17 cellular contexts compared by ENCODE assay signal in genomic region chr4:3313556-3314228, GRCh38. TPM values are rescaled to one million over a fixed set of nuclear protein-coding genes. Genes with fewer than 3 reads are reported as not detected.
A peak's percentile ranks its signal among the peaks of the same experiment; 100 is the strongest.
DNase-seq lines count a peak whose midpoint lies in the region; ATAC-seq and TF ChIP-seq lines count a peak whose summit lies in the region.
"Had no signal": no experiment of that assay in that cellular context is flagged by ENCODE, and none has a peak within 500 bp of the region (broad histone marks: within the 10 kb centered on the region; RNA-seq: fewer than 3 reads in every experiment).

No MANE protein-coding gene starts in this region.

- TF ChIP-seq POLR2A in esophagus squamous epithelium (IDR thresholded peaks at IDR 0.05) (no peak), tibial nerve (IDR thresholded peaks at IDR 0.05) (no peak)

- H3K4me1 ChIP-seq in lower lobe of right lung (no peaks in the 10 kb centered on the region), esophagus squamous epithelium (peaks cover 0 to 19% (median 5%) of the 10 kb centered on the region in 3 donors), tibial nerve (peaks cover 0 to under 1% (median 0%) of the 10 kb centered on the region in 4 donors)
- H3K4me1 ChIP-seq: testis had no signal

- H3K27me3 Mint-ChIP-seq in activated T-cell treated with anti-CD3 and anti-CD28 coated beads, Interleukin-2, amount 50 U/mL, for 24 hours: no peaks in the 10 kb centered on the region
- H3K27me3 Mint-ChIP-seq in activated CD8-positive, alpha-beta memory T cell treated with anti-CD3 and anti-CD28 coated beads, Interleukin-2, amount 10 ng/mL, durations not matched to agents 7 days and 5 days: peaks cover 2% of the 10 kb centered on the region
- no peaks in the 10 kb centered on the region for H3K27me3 Mint-ChIP-seq in type B pancreatic cell

- no peak for TF ChIP-seq CTCF in lower lobe of right lung (IDR thresholded peaks at IDR 0.05)
- no peak for TF ChIP-seq CTCF in type B pancreatic cell (conservative IDR thresholded peaks at IDR 0.05)
- no peak for TF ChIP-seq CTCF in esophagus squamous epithelium (IDR thresholded peaks at IDR 0.05)
- no peak for TF ChIP-seq CTCF in tibial nerve (IDR thresholded peaks at IDR 0.05)

- H3K36me3 ChIP-seq in lower lobe of right lung: peaks cover 25% of the 10 kb centered on the region
- H3K36me3 ChIP-seq in esophagus squamous epithelium: peaks cover 6 to 39% (median 9%) of the 10 kb centered on the region in 3 donors
- peaks cover 0 to 33% (median 0%) of the 10 kb centered on the region in 3 donors for H3K36me3 ChIP-seq in tibial nerve

- H3K4me3 ChIP-seq in lower lobe of right lung (no peak overlapping the region), esophagus squamous epithelium (no peak overlapping the region), tibial nerve (no peak overlapping the region)
- H3K4me3 ChIP-seq: heart left ventricle, testis had no signal

- no peak overlapping the region for H3K27ac Mint-ChIP-seq in activated T-cell treated with anti-CD3 and anti-CD28 coated beads, Interleukin-2, amount 50 U/mL, for 24 hours
- no peak overlapping the region for H3K27ac Mint-ChIP-seq in activated CD8-positive, alpha-beta memory T cell treated with anti-CD3 and anti-CD28 coated beads, Interleukin-2, amount 10 ng/mL, durations not matched to agents 7 days and 5 days
- no peak overlapping the region for H3K27ac Mint-ChIP-seq in type B pancreatic cell
- H3K27ac Mint-ChIP-seq: natural killer cell had no signal

- no peak overlapping the region for H3K27ac ChIP-seq in lower lobe of right lung
- H3K27ac ChIP-seq in esophagus squamous epithelium: no peak overlapping the region
- H3K27ac ChIP-seq in tibial nerve: no peak overlapping the region
- H3K27ac ChIP-seq: heart left ventricle, testis had no signal

- intact Hi-C loops in lower lobe of right lung (cut with DNase I): no loop called here
- intact Hi-C loops in esophagus squamous epithelium (cut with DNase I): no loop called here

- no peaks in the 10 kb centered on the region for H3K9me3 ChIP-seq in lower lobe of right lung
- H3K9me3 ChIP-seq in esophagus squamous epithelium: no peaks in the 10 kb centered on the region
- H3K9me3 ChIP-seq in tibial nerve: no peaks in the 10 kb centered on the region
- H3K9me3 ChIP-seq: heart left ventricle, testis had no signal

- ATAC-seq in activated CD8-positive, alpha-beta memory T cell treated with anti-CD3 and anti-CD28 coated beads, Interleukin-2, amount 10 ng/mL, durations not matched to agents 7 days and 5 days: no peak
- ATAC-seq in lower lobe of right lung: no peak
- ATAC-seq: heart left ventricle, natural killer cell had no signal

- no peaks in the 10 kb centered on the region for H3K4me1 Mint-ChIP-seq in activated T-cell treated with anti-CD3 and anti-CD28 coated beads, Interleukin-2, amount 50 U/mL, for 24 hours (ENCODE audit: low read depth)
- no peaks in the 10 kb centered on the region for H3K4me1 Mint-ChIP-seq in activated CD8-positive, alpha-beta memory T cell treated with anti-CD3 and anti-CD28 coated beads, Interleukin-2, amount 10 ng/mL, durations not matched to agents 7 days and 5 days
- peaks cover 10% of the 10 kb centered on the region for H3K4me1 Mint-ChIP-seq in type B pancreatic cell (ENCODE audit: unreplicated experiment)

- CTCF ChIA-PET in activated CD8-positive, alpha-beta memory T cell treated with anti-CD3 and anti-CD28 coated beads, Interleukin-2, amount 10 ng/mL, durations not matched to agents 7 days and 5 days (lab: Charles Lee): no interaction called here

- TF ChIP-seq EP300 in tibial nerve (IDR thresholded peaks at IDR 0.05): no peak

- DNase-seq in activated T-cell treated with anti-CD3 and anti-CD28 coated beads, Interleukin-2, amount 50 U/mL, for 24 hours: peak; percentile 7
- no peak for DNase-seq in activated T-cell treated with anti-CD3 and anti-CD28 coated beads, Interleukin-2, amount 50 U/mL, for 1 hour
- DNase-seq in activated CD8-positive, alpha-beta memory T cell treated with anti-CD3 and anti-CD28 coated beads, Interleukin-2, amount 10 ng/mL, durations not matched to agents 7 days and 5 days: peak; percentile 30
- DNase-seq in lower lobe of right lung (peak; percentile 32), type B pancreatic cell (ENCODE audit: extremely low spot score, unreplicated experiment) (peak; percentile 56), anterior cingulate cortex (lab: John Stamatoyannopoulos, UW) (no peak), esophagus squamous epithelium (lab: John Stamatoyannopoulos, UW) (no peak), tibial nerve (ENCODE audit: low spot score in 2 of 2) (no peak)
- DNase-seq: DMS79 treated with DMSO at 0.1 percent for 48 hours, midbrain, MM.1S, natural killer cell, NCI-H187, NCI-H748 treated with DMSO at 0.1 percent for 48 hours, SHP77 treated with DMSO at 0.1 percent for 48 hours, testis had no signal

- WGBS in esophagus squamous epithelium, 2 donors: 82 to 94% methylated on average over 12 to 16 of the region's 16 CpGs
- 88 to 92% methylated on average over 16 of the region's 16 CpGs for WGBS in tibial nerve, 2 donors

- no peaks in the 10 kb centered on the region for H3K27me3 ChIP-seq in lower lobe of right lung (ENCODE audit: low read depth)
- H3K27me3 ChIP-seq in esophagus squamous epithelium: no peaks in the 10 kb centered on the region
- no peaks in the 10 kb centered on the region for H3K27me3 ChIP-seq in tibial nerve
- H3K27me3 ChIP-seq: heart left ventricle, testis had no signal

- no peak overlapping the region for H3K4me3 Mint-ChIP-seq in activated T-cell treated with anti-CD3 and anti-CD28 coated beads, Interleukin-2, amount 50 U/mL, for 24 hours
- H3K4me3 Mint-ChIP-seq in activated CD8-positive, alpha-beta memory T cell treated with anti-CD3 and anti-CD28 coated beads, Interleukin-2, amount 10 ng/mL, durations not matched to agents 7 days and 5 days: no peak overlapping the region
- H3K4me3 Mint-ChIP-seq in type B pancreatic cell: no peak overlapping the region
- H3K4me3 Mint-ChIP-seq: natural killer cell had no signal

- no peaks in the 10 kb centered on the region for H3K9me3 Mint-ChIP-seq in activated T-cell treated with anti-CD3 and anti-CD28 coated beads, Interleukin-2, amount 50 U/mL, for 24 hours
- H3K9me3 Mint-ChIP-seq in activated CD8-positive, alpha-beta memory T cell treated with anti-CD3 and anti-CD28 coated beads, Interleukin-2, amount 10 ng/mL, durations not matched to agents 7 days and 5 days (ENCODE audit: low read depth): no peaks in the 10 kb centered on the region
- H3K9me3 Mint-ChIP-seq in type B pancreatic cell: no peaks in the 10 kb centered on the region
- H3K9me3 Mint-ChIP-seq: natural killer cell had no signal

- peaks cover 10% of the 10 kb centered on the region for H3K36me3 Mint-ChIP-seq in activated T-cell treated with anti-CD3 and anti-CD28 coated beads, Interleukin-2, amount 50 U/mL, for 24 hours (ENCODE audit: low read depth)
- H3K36me3 Mint-ChIP-seq in activated CD8-positive, alpha-beta memory T cell treated with anti-CD3 and anti-CD28 coated beads, Interleukin-2, amount 10 ng/mL, durations not matched to agents 7 days and 5 days: no peaks in the 10 kb centered on the region
- peaks cover 11% of the 10 kb centered on the region for H3K36me3 Mint-ChIP-seq in type B pancreatic cell
- H3K36me3 Mint-ChIP-seq: natural killer cell had no signal

RNA-seq across cellular contexts. Expression of gene RGS12, which starts 20.9 kb away (rescaled TPM):
- total RNA-seq in activated CD8-positive, alpha-beta memory T cell treated with anti-CD3 and anti-CD28 coated beads, Interleukin-2, amount 10 ng/mL, durations not matched to agents 7 days and 5 days: 1 to 10 TPM; 2.1 to 5.0 TPM
- total RNA-seq in lower lobe of right lung (59.5 TPM), type B pancreatic cell (ENCODE audit: low replicate concordance) (35.7 and 67.5 TPM in 2 replicates), esophagus squamous epithelium (10 to 100 TPM; 39.0 to 74.7 (median 69.9) TPM), tibial nerve (10 to 100 TPM; 22.2 to 33.3 (median 28.5) TPM)

Comparison
In these comparisons a context has a peak if more than half of its experiments do, and no peak if none do; other contexts are left out.
1. DNase-seq: peak in activated T-cell treated with anti-CD3 and anti-CD28 coated beads, Interleukin-2, amount 50 U/mL, for 24 hours (single experiment), activated CD8-positive, alpha-beta memory T cell treated with anti-CD3 and anti-CD28 coated beads, Interleukin-2, amount 10 ng/mL, durations not matched to agents 7 days and 5 days (single experiment), lower lobe of right lung (single experiment) and type B pancreatic cell (single experiment); none in activated T-cell treated with anti-CD3 and anti-CD28 coated beads, Interleukin-2, amount 50 U/mL, for 1 hour (single experiment), anterior cingulate cortex (0 of 58), esophagus squamous epithelium (single experiment) and tibial nerve (0 of 2).